In the genomic region with DNA sequence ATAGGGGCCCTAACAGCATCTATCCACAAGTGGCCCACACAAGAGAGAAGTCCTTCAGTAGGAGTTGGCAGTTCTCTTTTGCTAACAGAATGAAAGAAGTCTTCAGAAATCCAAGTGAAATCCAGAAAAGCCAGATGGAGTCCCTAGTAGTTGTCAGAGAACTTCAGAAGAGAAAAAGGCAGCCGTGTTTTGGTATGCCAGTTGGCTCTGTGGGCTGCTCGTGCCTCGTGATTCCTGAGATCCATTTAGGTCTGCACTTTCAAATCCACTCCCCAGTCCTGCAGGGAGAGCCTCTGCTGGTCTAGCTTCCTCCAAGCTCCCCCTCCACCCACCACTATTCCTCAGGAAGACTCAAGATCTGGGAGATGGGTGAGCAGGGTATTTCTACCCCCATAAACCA, we compare ENCODE assay signal across 1 cellular context.
TF ChIP-seq lines count a peak whose summit lies in the region.

No MANE protein-coding gene starts in this region.

TF ChIP-seq in WTC11, 78 proteins besides CTCF, POLR2A, EP300 and RAD21 (continued from another document):
- TF ChIP-seq, protein P1, sequence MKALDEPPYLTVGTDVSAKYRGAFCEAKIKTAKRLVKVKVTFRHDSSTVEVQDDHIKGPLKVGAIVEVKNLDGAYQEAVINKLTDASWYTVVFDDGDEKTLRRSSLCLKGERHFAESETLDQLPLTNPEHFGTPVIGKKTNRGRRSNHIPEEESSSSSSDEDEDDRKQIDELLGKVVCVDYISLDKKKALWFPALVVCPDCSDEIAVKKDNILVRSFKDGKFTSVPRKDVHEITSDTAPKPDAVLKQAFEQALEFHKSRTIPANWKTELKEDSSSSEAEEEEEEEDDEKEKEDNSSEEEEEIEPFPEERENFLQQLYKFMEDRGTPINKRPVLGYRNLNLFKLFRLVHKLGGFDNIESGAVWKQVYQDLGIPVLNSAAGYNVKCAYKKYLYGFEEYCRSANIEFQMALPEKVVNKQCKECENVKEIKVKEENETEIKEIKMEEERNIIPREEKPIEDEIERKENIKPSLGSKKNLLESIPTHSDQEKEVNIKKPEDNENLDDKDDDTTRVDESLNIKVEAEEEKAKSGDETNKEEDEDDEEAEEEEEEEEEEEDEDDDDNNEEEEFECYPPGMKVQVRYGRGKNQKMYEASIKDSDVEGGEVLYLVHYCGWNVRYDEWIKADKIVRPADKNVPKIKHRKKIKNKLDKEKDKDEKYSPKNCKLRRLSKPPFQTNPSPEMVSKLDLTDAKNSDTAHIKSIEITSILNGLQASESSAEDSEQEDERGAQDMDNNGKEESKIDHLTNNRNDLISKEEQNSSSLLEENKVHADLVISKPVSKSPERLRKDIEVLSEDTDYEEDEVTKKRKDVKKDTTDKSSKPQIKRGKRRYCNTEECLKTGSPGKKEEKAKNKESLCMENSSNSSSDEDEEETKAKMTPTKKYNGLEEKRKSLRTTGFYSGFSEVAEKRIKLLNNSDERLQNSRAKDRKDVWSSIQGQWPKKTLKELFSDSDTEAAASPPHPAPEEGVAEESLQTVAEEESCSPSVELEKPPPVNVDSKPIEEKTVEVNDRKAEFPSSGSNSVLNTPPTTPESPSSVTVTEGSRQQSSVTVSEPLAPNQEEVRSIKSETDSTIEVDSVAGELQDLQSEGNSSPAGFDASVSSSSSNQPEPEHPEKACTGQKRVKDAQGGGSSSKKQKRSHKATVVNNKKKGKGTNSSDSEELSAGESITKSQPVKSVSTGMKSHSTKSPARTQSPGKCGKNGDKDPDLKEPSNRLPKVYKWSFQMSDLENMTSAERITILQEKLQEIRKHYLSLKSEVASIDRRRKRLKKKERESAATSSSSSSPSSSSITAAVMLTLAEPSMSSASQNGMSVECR (CRISPR knock-in tag; IDR thresholded peaks at IDR 0.05; ENCODE audit: borderline replicate concordance): no peak
- TF ChIP-seq FOXP1 (CRISPR knock-in tag; IDR thresholded peaks at IDR 0.05; ENCODE audit: borderline replicate concordance) (no peak), FOXK1 (CRISPR knock-in tag; IDR thresholded peaks at IDR 0.05) (no peak), SMAD4 (CRISPR knock-in tag; IDR thresholded peaks at IDR 0.05) (no peak)
- TF ChIP-seq, protein P2, sequence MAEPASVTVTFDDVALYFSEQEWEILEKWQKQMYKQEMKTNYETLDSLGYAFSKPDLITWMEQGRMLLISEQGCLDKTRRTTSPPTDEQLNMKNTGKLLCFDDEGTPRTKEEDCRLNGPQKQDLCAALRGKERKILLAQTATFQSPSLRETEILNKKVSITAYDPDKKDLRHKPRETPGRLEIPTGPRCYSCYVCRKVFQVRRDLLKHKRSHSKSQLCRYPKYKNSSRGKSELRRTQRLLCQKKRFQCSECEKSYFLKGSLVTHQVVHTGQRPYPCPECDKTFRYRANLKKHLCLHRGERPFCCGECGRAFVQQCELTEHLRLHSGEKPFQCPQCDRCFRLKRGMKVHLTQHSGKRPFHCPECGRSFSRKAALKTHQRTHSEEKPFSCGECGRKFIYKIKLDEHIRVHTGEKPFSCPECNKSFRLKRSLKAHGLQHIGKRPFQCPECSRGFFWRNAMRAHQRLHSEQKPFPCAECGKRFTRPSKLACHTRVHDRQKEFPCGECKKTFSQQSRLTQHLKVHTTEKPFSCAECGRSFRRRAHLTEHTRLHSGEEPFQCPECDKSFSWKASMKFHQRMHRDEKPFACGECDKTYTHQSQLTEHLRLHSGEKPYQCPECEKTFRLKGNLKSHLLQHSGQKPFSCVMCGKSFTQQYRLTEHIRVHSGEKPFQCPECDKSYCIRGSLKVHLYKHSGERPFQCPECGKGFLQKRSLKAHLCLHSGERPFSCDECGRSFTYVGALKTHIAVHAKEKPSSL (CRISPR knock-in tag; conservative IDR thresholded peaks at IDR 0.05): no peak
